ENCODE assay signal across 1 cellular context in genomic region chr21:37237764-37238163, GRCh38.
TF ChIP-seq lines count a peak whose summit lies in the region.

No MANE protein-coding gene starts in this region.

TF ChIP-seq in K562, 482 proteins besides CTCF, POLR2A, EP300 and RAD21 (continued from another document):
- no peak for TF ChIP-seq TRIM25 (IDR thresholded peaks at IDR 0.05; ENCODE audit: borderline replicate concordance)
- TF ChIP-seq ELF2 (CRISPR knock-in tag; IDR thresholded peaks at IDR 0.05), result no peak
- no peak for TF ChIP-seq SMAD2 (IDR thresholded peaks at IDR 0.05; ENCODE audit: low read depth, low read length)
- TF ChIP-seq ZNF23 (CRISPR knock-in tag; IDR thresholded peaks at IDR 0.05), result no peak
- no peak for TF ChIP-seq SREBF2 (CRISPR knock-in tag; IDR thresholded peaks at IDR 0.05)
- TF ChIP-seq, protein P1, sequence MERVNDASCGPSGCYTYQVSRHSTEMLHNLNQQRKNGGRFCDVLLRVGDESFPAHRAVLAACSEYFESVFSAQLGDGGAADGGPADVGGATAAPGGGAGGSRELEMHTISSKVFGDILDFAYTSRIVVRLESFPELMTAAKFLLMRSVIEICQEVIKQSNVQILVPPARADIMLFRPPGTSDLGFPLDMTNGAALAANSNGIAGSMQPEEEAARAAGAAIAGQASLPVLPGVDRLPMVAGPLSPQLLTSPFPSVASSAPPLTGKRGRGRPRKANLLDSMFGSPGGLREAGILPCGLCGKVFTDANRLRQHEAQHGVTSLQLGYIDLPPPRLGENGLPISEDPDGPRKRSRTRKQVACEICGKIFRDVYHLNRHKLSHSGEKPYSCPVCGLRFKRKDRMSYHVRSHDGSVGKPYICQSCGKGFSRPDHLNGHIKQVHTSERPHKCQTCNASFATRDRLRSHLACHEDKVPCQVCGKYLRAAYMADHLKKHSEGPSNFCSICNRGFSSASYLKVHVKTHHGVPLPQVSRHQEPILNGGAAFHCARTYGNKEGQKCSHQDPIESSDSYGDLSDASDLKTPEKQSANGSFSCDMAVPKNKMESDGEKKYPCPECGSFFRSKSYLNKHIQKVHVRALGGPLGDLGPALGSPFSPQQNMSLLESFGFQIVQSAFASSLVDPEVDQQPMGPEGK (CRISPR knock-in tag; IDR thresholded peaks at IDR 0.05; ENCODE audit: borderline replicate concordance), result no peak
- no peak for TF ChIP-seq BACH1 (tag; IDR thresholded peaks at IDR 0.05)
- no peak for TF ChIP-seq SMARCB1 (IDR thresholded peaks at IDR 0.05; ENCODE audit: insufficient read length, low read depth)
- TF ChIP-seq DIDO1 (tag; IDR thresholded peaks at IDR 0.05; ENCODE audit: low read depth), result no peak
- no peak for TF ChIP-seq BRD9 (IDR thresholded peaks at IDR 0.05; ENCODE audit: low read depth, partially characterized antibody)
- no peak for TF ChIP-seq NR3C1 (CRISPR knock-in tag; IDR thresholded peaks at IDR 0.05)
- no peak for TF ChIP-seq ARHGAP35 (IDR thresholded peaks at IDR 0.05; ENCODE audit: partially characterized antibody)
- TF ChIP-seq, protein P2, sequence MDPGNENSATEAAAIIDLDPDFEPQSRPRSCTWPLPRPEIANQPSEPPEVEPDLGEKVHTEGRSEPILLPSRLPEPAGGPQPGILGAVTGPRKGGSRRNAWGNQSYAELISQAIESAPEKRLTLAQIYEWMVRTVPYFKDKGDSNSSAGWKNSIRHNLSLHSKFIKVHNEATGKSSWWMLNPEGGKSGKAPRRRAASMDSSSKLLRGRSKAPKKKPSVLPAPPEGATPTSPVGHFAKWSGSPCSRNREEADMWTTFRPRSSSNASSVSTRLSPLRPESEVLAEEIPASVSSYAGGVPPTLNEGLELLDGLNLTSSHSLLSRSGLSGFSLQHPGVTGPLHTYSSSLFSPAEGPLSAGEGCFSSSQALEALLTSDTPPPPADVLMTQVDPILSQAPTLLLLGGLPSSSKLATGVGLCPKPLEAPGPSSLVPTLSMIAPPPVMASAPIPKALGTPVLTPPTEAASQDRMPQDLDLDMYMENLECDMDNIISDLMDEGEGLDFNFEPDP (CRISPR knock-in tag; IDR thresholded peaks at IDR 0.05), result no peak
- no peak for TF ChIP-seq ZFP1 (CRISPR knock-in tag; IDR thresholded peaks at IDR 0.05)
